In genomic region chr2:71453404-71454220, GRCh38 we compare ENCODE assay signal across 8 cellular contexts. TPM values are rescaled to one million over a fixed set of nuclear protein-coding genes. Genes with fewer than 3 reads are reported as not detected.
DNase-seq lines count a peak whose midpoint lies in the region; ATAC-seq and TF ChIP-seq lines count a peak whose summit lies in the region.

Gene DYSF, plus strand, starts transcription at chr2:71453561.

- peak within 1 kb of the TSS; percentile 56 to 59 for H3K4me3 ChIP-seq in duodenal mucosa (ENCODE audit: low read depth in 1 of 2, low read length in 2 of 2)
- peak within 1 kb of the TSS; percentile 79 for H3K4me3 ChIP-seq in thoracic aorta

- ATAC-seq in thoracic aorta (ENCODE audit: insufficient number of reproducible peaks, low FRiP score, low read depth): no peak
- ATAC-seq in HG03565 (IDR thresholded peaks at IDR 0.05; ENCODE audit: unreplicated experiment): no peak

- H3K9me3 ChIP-seq in duodenal mucosa (ENCODE audit: control insufficient read depth in 1 of 2, low read length in 2 of 2) (no peaks in the 10 kb centered on the region), thoracic aorta (no peaks in the 10 kb centered on the region)

- H3K4me1 ChIP-seq in duodenal mucosa (ENCODE audit: control insufficient read depth in 1 of 2, insufficient read depth in 2 of 2, low read length in 2 of 2) (peaks cover 9 to 16% of the 10 kb centered on the region in 2 donors), thoracic aorta (ENCODE audit: control insufficient read depth in 1 of 2, low read depth in 2 of 2) (peaks cover 22 to 77% of the 10 kb centered on the region in 2 donors)

- H3K27ac ChIP-seq in duodenal mucosa (ENCODE audit: low read depth, low read length): no peak within 1 kb of the TSS
- peak within 1 kb of the TSS; percentile 28 to 41 for H3K27ac ChIP-seq in thoracic aorta

- H3K36me3 ChIP-seq in duodenal mucosa (ENCODE audit: control insufficient read depth in 1 of 2, insufficient read depth in 2 of 2, low read length in 2 of 2) (no peaks in the 10 kb centered on the region), thoracic aorta (no peaks in the 10 kb centered on the region)

- no peak for TF ChIP-seq CTCF in thoracic aorta (IDR thresholded peaks at IDR 0.05)

- DNase-seq in EH (ENCODE audit: low read depth): peak; percentile 57
- peak; percentile 69 to 71 for DNase-seq in NOMO-1 (lab: John Stamatoyannopoulos, UW; ENCODE audit: unreplicated experiment in 2 of 2)
- peak; percentile 39 to 48 for DNase-seq in lung microvascular endothelial cell (ENCODE audit: low read depth in 2 of 2)
- DNase-seq in thoracic aorta (ENCODE audit: low spot score): no peak
- DNase-seq in amniotic stem cell (lab: John Stamatoyannopoulos, UW): no peak
- no peak for DNase-seq in HT-29 (ENCODE audit: low spot score)

- no peak within 1 kb of the TSS for H3K9ac ChIP-seq in duodenal mucosa (ENCODE audit: low read depth in 1 of 2, low read length in 2 of 2)

- H3K27me3 ChIP-seq in duodenal mucosa (ENCODE audit: control insufficient read depth in 1 of 2, insufficient read depth in 2 of 2, low read length in 2 of 2) (peaks cover 22 to 25% of the 10 kb centered on the region in 2 donors), thoracic aorta (replicated peaks; ENCODE audit: insufficient read depth) (no peaks in the 10 kb centered on the region)

RNA-seq across cellular contexts. Expression of gene DYSF, which starts in this region (rescaled TPM):
- total RNA-seq in lung microvascular endothelial cell: 48.8 and 96.5 TPM in 2 replicates
- total RNA-seq in thoracic aorta: 10 to 100 TPM; 13.0 to 15.2 TPM
- not detected in 2 replicates for total RNA-seq in HT-29 (2014; rRNA removed; shearing (Covaris generic))

Comparison
In these comparisons a context has a peak if more than half of its experiments do, and no peak if none do; other contexts are left out.
1. RNA of gene DYSF (total RNA-seq): 48.8 to 96.5 TPM in lung microvascular endothelial cell and 13.0 to 15.2 TPM in thoracic aorta; not detected in HT-29; every median in the first group is over 10 times any median in the second.
2. DNase-seq: peak in EH (single experiment), NOMO-1 (2 of 2) and lung microvascular endothelial cell (2 of 2); none in thoracic aorta (single experiment), amniotic stem cell (single experiment) and HT-29 (single experiment).